Comparison of ENCODE assay signal across 1 cellular context in the genomic region with DNA sequence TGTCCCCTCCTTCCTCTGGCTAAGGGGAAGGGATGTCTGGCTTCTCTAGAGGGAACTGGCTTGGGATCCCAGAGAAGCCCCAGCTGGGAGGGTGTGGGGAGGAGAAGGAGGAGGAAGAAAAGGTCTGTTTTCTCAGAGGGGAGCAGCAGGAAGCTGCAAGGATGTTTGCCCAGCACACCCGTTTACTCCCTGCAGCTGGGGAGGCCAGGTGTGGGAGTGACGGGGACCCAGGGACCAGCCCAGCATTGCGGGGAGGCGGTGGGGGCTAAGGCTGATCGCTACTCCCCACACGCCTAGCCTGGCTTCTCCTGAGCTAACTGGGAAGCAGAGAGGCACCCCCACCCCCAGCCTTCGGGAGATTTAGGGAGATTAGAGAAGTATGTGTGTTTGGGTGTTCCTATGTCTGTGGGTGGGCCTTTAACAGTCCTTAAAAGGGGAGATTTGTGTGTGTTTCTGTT.
TF ChIP-seq lines count a peak whose summit lies in the region.

No MANE protein-coding gene starts in this region.

TF ChIP-seq in H1, 55 proteins besides CTCF, POLR2A, EP300 and RAD21:
- TF ChIP-seq ATF3 (IDR thresholded peaks at IDR 0.05; ENCODE audit: insufficient read depth, low read depth, low read length) = no peak
- no peak for TF ChIP-seq SRF (IDR thresholded peaks at IDR 0.05; ENCODE audit: low read depth, low read length)
- no peak for TF ChIP-seq GTF2F1 (IDR thresholded peaks at IDR 0.05; ENCODE audit: borderline replicate concordance, low read depth, low read length)
- no peak for TF ChIP-seq RNF2 (IDR thresholded peaks at IDR 0.05; ENCODE audit: borderline replicate concordance, low read depth, low read length, missing control alignments, poor library complexity, severe bottlenecking)
- no peak for TF ChIP-seq SIN3A (conservative IDR thresholded peaks at IDR 0.05 in 1 of 2, IDR thresholded peaks at IDR 0.05 in 1 of 2; ENCODE audit: low read depth in 1 of 2, low read length in 2 of 2)
- TF ChIP-seq CHD2 (IDR thresholded peaks at IDR 0.05; ENCODE audit: low read length) = no peak
- TF ChIP-seq CTBP2 (IDR thresholded peaks at IDR 0.05; ENCODE audit: borderline replicate concordance, insufficient read depth, insufficient read length, low read length) = no peak
- TF ChIP-seq HDAC2 (IDR thresholded peaks at IDR 0.05; ENCODE audit: borderline replicate concordance in 1 of 2, low read depth in 2 of 2, low read length in 2 of 2) = no peak
- no peak for TF ChIP-seq MAX (IDR thresholded peaks at IDR 0.05)
- no peak for TF ChIP-seq ATF2 (IDR thresholded peaks at IDR 0.05; ENCODE audit: low read length)
- no peak for TF ChIP-seq HDAC6 (IDR thresholded peaks at IDR 0.05; ENCODE audit: low read depth, low read length)
- no peak for TF ChIP-seq ASH2L (IDR thresholded peaks at IDR 0.05; ENCODE audit: low read length)
- TF ChIP-seq SIRT6 (IDR thresholded peaks at IDR 0.05; ENCODE audit: low read length) = no peak
- no peak for TF ChIP-seq CREB1 (IDR thresholded peaks at IDR 0.05)
- TF ChIP-seq TEAD4 (IDR thresholded peaks at IDR 0.05; ENCODE audit: low read depth, low read length) = no peak
- TF ChIP-seq PHF8 (conservative IDR thresholded peaks at IDR 0.05; ENCODE audit: low read depth, low read length) = no peak
- TF ChIP-seq KDM5A (IDR thresholded peaks at IDR 0.05; ENCODE audit: low read length) = no peak
- TF ChIP-seq JUND (IDR thresholded peaks at IDR 0.05; ENCODE audit: low read length) = no peak
- no peak for TF ChIP-seq CBX8 (IDR thresholded peaks at IDR 0.05; ENCODE audit: borderline replicate concordance, low read depth, low read length)
